In the genomic region with DNA sequence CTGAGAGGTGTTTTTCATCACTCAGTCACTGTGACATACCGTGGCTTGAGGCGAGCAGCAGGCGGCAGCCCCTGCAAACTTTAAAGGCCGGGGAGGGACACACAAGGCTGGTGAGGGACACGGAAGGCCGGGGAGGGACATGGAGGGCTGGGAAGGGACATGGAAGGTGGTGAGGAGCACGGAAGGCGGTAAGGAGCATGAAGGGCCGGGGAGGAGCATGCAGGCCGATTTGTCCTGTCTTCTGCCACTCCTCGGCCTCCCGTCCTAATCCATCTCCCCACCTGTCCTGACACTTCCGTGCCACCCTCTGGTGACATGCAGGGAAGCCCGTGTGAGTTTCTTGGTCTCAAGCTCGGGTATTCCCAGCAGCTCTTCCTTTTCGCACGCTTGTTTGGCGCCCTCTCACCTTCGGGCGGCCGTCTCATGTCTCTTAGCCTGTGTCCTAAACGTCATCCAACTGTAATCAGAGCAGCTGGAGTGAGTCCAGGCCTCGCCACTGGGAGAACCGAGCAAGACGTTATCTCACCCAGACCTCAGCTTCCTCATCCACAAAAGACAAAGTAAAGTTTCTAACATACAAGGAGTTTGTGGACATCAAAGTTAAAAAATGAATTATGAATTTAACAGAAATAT, we compare ENCODE assay signal across 1 cellular context.
TF ChIP-seq lines count a peak whose summit lies in the region.

No MANE protein-coding gene starts in this region.

TF ChIP-seq in K562, 482 proteins besides CTCF, POLR2A, EP300 and RAD21 (continued from another document and continues in another):
- TF ChIP-seq ETS2 (tag; IDR thresholded peaks at IDR 0.05; ENCODE audit: borderline replicate concordance, poor library complexity, severe bottlenecking): no peak
- TF ChIP-seq ZNF507 (tag; conservative IDR thresholded peaks at IDR 0.05): no peak
- no peak for TF ChIP-seq MXI1 (IDR thresholded peaks at IDR 0.05; ENCODE audit: low read depth, low read length)
- no peak for TF ChIP-seq MCM7 (IDR thresholded peaks at IDR 0.05)
- TF ChIP-seq HIVEP1 (CRISPR knock-in tag; IDR thresholded peaks at IDR 0.05): no peak
- no peak for TF ChIP-seq RFX1 (IDR thresholded peaks at IDR 0.05)
- TF ChIP-seq, protein P1, sequence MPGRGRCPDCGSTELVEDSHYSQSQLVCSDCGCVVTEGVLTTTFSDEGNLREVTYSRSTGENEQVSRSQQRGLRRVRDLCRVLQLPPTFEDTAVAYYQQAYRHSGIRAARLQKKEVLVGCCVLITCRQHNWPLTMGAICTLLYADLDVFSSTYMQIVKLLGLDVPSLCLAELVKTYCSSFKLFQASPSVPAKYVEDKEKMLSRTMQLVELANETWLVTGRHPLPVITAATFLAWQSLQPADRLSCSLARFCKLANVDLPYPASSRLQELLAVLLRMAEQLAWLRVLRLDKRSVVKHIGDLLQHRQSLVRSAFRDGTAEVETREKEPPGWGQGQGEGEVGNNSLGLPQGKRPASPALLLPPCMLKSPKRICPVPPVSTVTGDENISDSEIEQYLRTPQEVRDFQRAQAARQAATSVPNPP (IDR thresholded peaks at IDR 0.05; ENCODE audit: borderline replicate concordance, insufficient read depth, insufficient read length): no peak
- TF ChIP-seq, protein P2, sequence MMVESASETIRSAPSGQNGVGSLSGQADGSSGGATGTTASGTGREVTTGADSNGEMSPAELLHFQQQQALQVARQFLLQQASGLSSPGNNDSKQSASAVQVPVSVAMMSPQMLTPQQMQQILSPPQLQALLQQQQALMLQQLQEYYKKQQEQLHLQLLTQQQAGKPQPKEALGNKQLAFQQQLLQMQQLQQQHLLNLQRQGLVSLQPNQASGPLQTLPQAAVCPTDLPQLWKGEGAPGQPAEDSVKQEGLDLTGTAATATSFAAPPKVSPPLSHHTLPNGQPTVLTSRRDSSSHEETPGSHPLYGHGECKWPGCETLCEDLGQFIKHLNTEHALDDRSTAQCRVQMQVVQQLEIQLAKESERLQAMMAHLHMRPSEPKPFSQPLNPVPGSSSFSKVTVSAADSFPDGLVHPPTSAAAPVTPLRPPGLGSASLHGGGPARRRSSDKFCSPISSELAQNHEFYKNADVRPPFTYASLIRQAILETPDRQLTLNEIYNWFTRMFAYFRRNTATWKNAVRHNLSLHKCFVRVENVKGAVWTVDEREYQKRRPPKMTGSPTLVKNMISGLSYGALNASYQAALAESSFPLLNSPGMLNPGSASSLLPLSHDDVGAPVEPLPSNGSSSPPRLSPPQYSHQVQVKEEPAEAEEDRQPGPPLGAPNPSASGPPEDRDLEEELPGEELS (CRISPR knock-in tag; IDR thresholded peaks at IDR 0.05; ENCODE audit: borderline replicate concordance): no peak
- no peak for TF ChIP-seq NFIX (CRISPR knock-in tag; IDR thresholded peaks at IDR 0.05; ENCODE audit: low read depth)
- TF ChIP-seq CBFB (CRISPR knock-in tag; IDR thresholded peaks at IDR 0.05): no peak
- TF ChIP-seq MAFF (IDR thresholded peaks at IDR 0.05; ENCODE audit: low read length): no peak
- TF ChIP-seq, protein P3, sequence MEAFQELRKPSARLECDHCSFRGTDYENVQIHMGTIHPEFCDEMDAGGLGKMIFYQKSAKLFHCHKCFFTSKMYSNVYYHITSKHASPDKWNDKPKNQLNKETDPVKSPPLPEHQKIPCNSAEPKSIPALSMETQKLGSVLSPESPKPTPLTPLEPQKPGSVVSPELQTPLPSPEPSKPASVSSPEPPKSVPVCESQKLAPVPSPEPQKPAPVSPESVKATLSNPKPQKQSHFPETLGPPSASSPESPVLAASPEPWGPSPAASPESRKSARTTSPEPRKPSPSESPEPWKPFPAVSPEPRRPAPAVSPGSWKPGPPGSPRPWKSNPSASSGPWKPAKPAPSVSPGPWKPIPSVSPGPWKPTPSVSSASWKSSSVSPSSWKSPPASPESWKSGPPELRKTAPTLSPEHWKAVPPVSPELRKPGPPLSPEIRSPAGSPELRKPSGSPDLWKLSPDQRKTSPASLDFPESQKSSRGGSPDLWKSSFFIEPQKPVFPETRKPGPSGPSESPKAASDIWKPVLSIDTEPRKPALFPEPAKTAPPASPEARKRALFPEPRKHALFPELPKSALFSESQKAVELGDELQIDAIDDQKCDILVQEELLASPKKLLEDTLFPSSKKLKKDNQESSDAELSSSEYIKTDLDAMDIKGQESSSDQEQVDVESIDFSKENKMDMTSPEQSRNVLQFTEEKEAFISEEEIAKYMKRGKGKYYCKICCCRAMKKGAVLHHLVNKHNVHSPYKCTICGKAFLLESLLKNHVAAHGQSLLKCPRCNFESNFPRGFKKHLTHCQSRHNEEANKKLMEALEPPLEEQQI (IDR thresholded peaks at IDR 0.05): no peak
- TF ChIP-seq ZNF780A (CRISPR knock-in tag; IDR thresholded peaks at IDR 0.05): no peak
- TF ChIP-seq FOXP1 (CRISPR knock-in tag; IDR thresholded peaks at IDR 0.05): no peak
- no peak for TF ChIP-seq NR2C1 (IDR thresholded peaks at IDR 0.05)
- TF ChIP-seq NR2C1 (tag; IDR thresholded peaks at IDR 0.05): 0 out of 2 replicates have a peak, but pooled peaks have one; percentile 28
- TF ChIP-seq RUNX1 (IDR thresholded peaks at IDR 0.05; ENCODE audit: low read depth): no peak
- no peak for TF ChIP-seq RAD51 (IDR thresholded peaks at IDR 0.05; ENCODE audit: borderline replicate concordance, low read depth)
- no peak for TF ChIP-seq CHD2 (IDR thresholded peaks at IDR 0.05; ENCODE audit: low read depth, low read length)
- TF ChIP-seq RCOR1 (IDR thresholded peaks at IDR 0.05; ENCODE audit: borderline replicate concordance in 1 of 2, low read depth in 2 of 2, low read length in 2 of 2): peak in 1 of 2 experiments; percentile 92; a peak in 2 of 4 replicates
- no peak for TF ChIP-seq FUS (optimal IDR thresholded peaks at IDR 0.05; ENCODE audit: low read depth, low read length)
- TF ChIP-seq, protein P4, sequence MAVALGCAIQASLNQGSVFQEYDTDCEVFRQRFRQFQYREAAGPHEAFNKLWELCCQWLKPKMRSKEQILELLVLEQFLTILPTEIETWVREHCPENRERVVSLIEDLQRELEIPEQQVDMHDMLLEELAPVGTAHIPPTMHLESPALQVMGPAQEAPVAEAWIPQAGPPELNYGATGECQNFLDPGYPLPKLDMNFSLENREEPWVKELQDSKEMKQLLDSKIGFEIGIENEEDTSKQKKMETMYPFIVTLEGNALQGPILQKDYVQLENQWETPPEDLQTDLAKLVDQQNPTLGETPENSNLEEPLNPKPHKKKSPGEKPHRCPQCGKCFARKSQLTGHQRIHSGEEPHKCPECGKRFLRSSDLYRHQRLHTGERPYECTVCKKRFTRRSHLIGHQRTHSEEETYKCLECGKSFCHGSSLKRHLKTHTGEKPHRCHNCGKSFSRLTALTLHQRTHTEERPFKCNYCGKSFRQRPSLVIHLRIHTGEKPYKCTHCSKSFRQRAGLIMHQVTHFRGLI (CRISPR knock-in tag; IDR thresholded peaks at IDR 0.05): no peak
- no peak for TF ChIP-seq KLF13 (tag; IDR thresholded peaks at IDR 0.05; ENCODE audit: borderline replicate concordance, low read depth)
- no peak for TF ChIP-seq KAT8 (IDR thresholded peaks at IDR 0.05; ENCODE audit: low read depth)
- no peak for TF ChIP-seq RBM17 (IDR thresholded peaks at IDR 0.05; ENCODE audit: borderline replicate concordance, low read depth, low read length)
- TF ChIP-seq CBFA2T3 (IDR thresholded peaks at IDR 0.05): 0 out of 2 replicates have a peak, but pooled peaks have one; percentile 8
- TF ChIP-seq SNIP1 (IDR thresholded peaks at IDR 0.05; ENCODE audit: low read depth): no peak
- TF ChIP-seq GABPA (tag; conservative IDR thresholded peaks at IDR 0.05; ENCODE audit: low read depth): no peak
- TF ChIP-seq, protein P5, sequence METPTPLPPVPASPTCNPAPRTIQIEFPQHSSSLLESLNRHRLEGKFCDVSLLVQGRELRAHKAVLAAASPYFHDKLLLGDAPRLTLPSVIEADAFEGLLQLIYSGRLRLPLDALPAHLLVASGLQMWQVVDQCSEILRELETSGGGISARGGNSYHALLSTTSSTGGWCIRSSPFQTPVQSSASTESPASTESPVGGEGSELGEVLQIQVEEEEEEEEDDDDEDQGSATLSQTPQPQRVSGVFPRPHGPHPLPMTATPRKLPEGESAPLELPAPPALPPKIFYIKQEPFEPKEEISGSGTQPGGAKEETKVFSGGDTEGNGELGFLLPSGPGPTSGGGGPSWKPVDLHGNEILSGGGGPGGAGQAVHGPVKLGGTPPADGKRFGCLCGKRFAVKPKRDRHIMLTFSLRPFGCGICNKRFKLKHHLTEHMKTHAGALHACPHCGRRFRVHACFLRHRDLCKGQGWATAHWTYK (CRISPR knock-in tag; IDR thresholded peaks at IDR 0.05): no peak
- TF ChIP-seq, protein P6, sequence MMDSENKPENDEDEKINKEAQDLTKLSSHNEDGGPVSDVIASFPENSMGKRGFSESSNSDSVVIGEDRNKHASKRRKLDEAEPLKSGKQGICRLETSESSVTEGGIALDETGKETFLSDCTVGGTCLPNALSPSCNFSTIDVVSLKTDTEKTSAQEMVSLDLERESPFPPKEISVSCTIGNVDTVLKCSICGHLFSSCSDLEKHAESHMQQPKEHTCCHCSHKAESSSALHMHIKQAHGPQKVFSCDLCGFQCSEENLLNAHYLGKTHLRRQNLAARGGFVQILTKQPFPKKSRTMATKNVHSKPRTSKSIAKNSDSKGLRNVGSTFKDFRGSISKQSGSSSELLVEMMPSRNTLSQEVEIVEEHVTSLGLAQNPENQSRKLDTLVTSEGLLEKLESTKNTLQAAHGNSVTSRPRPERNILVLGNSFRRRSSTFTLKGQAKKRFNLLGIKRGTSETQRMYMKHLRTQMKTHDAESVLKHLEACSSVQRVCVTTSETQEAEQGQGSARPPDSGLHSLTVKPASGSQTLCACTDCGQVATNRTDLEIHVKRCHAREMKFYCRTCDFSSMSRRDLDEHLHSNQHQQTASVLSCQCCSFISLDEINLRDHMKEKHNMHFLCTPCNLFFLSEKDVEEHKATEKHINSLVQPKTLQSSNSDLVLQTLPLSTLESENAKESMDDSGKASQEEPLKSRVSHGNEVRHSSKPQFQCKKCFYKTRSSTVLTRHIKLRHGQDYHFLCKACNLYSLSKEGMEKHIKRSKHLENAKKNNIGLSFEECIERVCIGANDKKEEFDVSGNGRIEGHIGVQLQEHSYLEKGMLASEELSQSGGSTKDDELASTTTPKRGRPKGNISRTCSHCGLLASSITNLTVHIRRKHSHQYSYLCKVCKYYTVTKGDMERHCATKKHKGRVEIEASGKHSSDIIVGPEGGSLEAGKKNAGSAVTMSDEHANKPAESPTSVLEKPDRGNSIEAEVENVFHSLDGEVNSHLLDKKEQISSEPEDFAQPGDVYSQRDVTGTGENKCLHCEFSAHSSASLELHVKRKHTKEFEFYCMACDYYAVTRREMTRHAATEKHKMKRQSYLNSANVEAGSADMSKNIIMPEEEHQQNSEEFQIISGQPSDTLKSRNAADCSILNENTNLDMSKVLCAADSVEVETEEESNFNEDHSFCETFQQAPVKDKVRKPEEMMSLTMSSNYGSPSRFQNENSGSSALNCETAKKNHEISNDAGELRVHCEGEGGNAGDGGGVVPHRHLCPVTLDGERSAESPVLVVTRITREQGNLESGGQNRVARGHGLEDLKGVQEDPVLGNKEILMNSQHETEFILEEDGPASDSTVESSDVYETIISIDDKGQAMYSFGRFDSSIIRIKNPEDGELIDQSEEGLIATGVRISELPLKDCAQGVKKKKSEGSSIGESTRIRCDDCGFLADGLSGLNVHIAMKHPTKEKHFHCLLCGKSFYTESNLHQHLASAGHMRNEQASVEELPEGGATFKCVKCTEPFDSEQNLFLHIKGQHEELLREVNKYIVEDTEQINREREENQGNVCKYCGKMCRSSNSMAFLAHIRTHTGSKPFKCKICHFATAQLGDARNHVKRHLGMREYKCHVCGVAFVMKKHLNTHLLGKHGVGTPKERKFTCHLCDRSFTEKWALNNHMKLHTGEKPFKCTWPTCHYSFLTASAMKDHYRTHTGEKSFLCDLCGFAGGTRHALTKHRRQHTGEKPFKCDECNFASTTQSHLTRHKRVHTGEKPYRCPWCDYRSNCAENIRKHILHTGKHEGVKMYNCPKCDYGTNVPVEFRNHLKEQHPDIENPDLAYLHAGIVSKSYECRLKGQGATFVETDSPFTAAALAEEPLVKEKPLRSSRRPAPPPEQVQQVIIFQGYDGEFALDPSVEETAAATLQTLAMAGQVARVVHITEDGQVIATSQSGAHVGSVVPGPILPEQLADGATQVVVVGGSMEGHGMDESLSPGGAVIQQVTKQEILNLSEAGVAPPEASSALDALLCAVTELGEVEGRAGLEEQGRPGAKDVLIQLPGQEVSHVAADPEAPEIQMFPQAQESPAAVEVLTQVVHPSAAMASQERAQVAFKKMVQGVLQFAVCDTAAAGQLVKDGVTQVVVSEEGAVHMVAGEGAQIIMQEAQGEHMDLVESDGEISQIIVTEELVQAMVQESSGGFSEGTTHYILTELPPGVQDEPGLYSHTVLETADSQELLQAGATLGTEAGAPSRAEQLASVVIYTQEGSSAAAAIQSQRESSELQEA (IDR thresholded peaks at IDR 0.05; ENCODE audit: low read depth): no peak
- TF ChIP-seq ZNF764 (CRISPR knock-in tag; IDR thresholded peaks at IDR 0.05; ENCODE audit: low read depth): no peak
- no peak for TF ChIP-seq PHB2 (IDR thresholded peaks at IDR 0.05; ENCODE audit: low read depth)
- TF ChIP-seq POLR3G (IDR thresholded peaks at IDR 0.05; ENCODE audit: extremely low read depth, insufficient read length, insufficient replicate concordance): no peak
- no peak for TF ChIP-seq TRIM24 (IDR thresholded peaks at IDR 0.05)
- TF ChIP-seq, protein P7, sequence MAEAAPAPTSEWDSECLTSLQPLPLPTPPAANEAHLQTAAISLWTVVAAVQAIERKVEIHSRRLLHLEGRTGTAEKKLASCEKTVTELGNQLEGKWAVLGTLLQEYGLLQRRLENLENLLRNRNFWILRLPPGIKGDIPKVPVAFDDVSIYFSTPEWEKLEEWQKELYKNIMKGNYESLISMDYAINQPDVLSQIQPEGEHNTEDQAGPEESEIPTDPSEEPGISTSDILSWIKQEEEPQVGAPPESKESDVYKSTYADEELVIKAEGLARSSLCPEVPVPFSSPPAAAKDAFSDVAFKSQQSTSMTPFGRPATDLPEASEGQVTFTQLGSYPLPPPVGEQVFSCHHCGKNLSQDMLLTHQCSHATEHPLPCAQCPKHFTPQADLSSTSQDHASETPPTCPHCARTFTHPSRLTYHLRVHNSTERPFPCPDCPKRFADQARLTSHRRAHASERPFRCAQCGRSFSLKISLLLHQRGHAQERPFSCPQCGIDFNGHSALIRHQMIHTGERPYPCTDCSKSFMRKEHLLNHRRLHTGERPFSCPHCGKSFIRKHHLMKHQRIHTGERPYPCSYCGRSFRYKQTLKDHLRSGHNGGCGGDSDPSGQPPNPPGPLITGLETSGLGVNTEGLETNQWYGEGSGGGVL (CRISPR knock-in tag; IDR thresholded peaks at IDR 0.05): no peak
- TF ChIP-seq EP400 (IDR thresholded peaks at IDR 0.05): no peak
